In genomic region chr1:59574085-59574484, GRCh38 we compare ENCODE assay signal across 20 cellular contexts.
DNase-seq lines count a peak whose midpoint lies in the region; ATAC-seq and TF ChIP-seq lines count a peak whose summit lies in the region.
"Had no signal": no experiment of that assay in that cellular context is flagged by ENCODE, and none has a peak within 500 bp of the region (broad histone marks: within the 10 kb centered on the region; RNA-seq: fewer than 3 reads in every experiment).

No MANE protein-coding gene starts in this region.

- H3K4me1 ChIP-seq in adipocyte (ENCODE audit: control insufficient read depth, insufficient read depth, low read length), result peaks cover 8% of the 10 kb centered on the region
- H3K4me1 ChIP-seq: tibial artery had no signal

- no peaks in the 10 kb centered on the region for H3K27me3 Mint-ChIP-seq in chondrocyte (ENCODE audit: low read depth)

- H3K4me3 ChIP-seq in HFF-Myc (replicated peaks; ENCODE audit: low read depth, low read length) (no peak overlapping the region), adipocyte (ENCODE audit: low read length) (no peak overlapping the region), fibroblast of villous mesenchyme (ENCODE audit: low read depth, low read length) (no peak overlapping the region)
- H3K4me3 ChIP-seq: BLaER1, tibial artery had no signal

- H3K36me3 Mint-ChIP-seq in chondrocyte (ENCODE audit: low read depth), result peaks cover 6% of the 10 kb centered on the region

- no peak overlapping the region for H3K27ac Mint-ChIP-seq in chondrocyte (ENCODE audit: unreplicated experiment)
- H3K27ac Mint-ChIP-seq: activated CD4-positive, alpha-beta memory T cell treated with anti-CD3 and anti-CD28 coated beads, Interleukin-2, amount 10 ng/mL, durations not matched to agents 7 days and 5 days; activated naive CD4-positive, alpha-beta T cell treated with anti-CD3 and anti-CD28 coated beads, Interleukin-2, amount 50 U/mL, for 72 hours had no signal

- no peaks in the 10 kb centered on the region for H3K36me3 ChIP-seq in adipocyte (ENCODE audit: control insufficient read depth, insufficient read depth, low read length, severe bottlenecking)
- H3K36me3 ChIP-seq: BLaER1, tibial artery, WERI-Rb-1 had no signal

- H3K9ac ChIP-seq in adipocyte (ENCODE audit: low read length), result no peak overlapping the region
- H3K9ac ChIP-seq: BLaER1 had no signal

- peak; percentile 42 for TF ChIP-seq CTCF in HFF-Myc (IDR thresholded peaks at IDR 0.05; ENCODE audit: low read depth, low read length, missing control alignments)
- no peak for TF ChIP-seq CTCF in fibroblast of villous mesenchyme (IDR thresholded peaks at IDR 0.05; ENCODE audit: insufficient read depth, low read depth, low read length)
- TF ChIP-seq CTCF in chondrocyte (IDR thresholded peaks at IDR 0.05), result no peak

- H3K4me1 Mint-ChIP-seq in chondrocyte (ENCODE audit: low read depth), result peaks cover 11% of the 10 kb centered on the region

- peaks cover 10% of the 10 kb centered on the region for H3K9me3 Mint-ChIP-seq in chondrocyte (ENCODE audit: low read depth)

- intact Hi-C loops in posterior cingulate gyrus (cut with DNase I), result no loop called here

- no peaks in the 10 kb centered on the region for H3K9me3 ChIP-seq in adipocyte (ENCODE audit: control insufficient read depth, low read length)
- H3K9me3 ChIP-seq: BLaER1 had no signal

- DNase-seq in AG20443 (ENCODE audit: low spot score) (peak; percentile 56), HFF-Myc (ENCODE audit: extremely low read depth, low read depth) (peak; percentile 92), adipocyte (ENCODE audit: low read depth) (peak; percentile 33), fibroblast of villous mesenchyme (ENCODE audit: low read depth) (peak; percentile 38), chondrocyte (ENCODE audit: low spot score) (no peak), SKM-1 (lab: John Stamatoyannopoulos, UW; ENCODE audit: unreplicated experiment) (no peak), posterior cingulate gyrus (no peak)
- DNase-seq: activated CD4-positive, alpha-beta memory T cell treated with anti-CD3 and anti-CD28 coated beads, Interleukin-2, amount 10 ng/mL, durations not matched to agents 7 days and 5 days; activated T-cell treated with anti-CD3 and anti-CD28 coated beads, Interleukin-2, amount 50 U/mL, for 48 hours; caudate nucleus; effector CD4-positive, alpha-beta T cell; foreskin melanocyte; left ventricle myocardium superior; NCI-H2107; small intestine; tibial artery; WERI-Rb-1 had no signal

- ATAC-seq in HG03135 (IDR thresholded peaks at IDR 0.05; ENCODE audit: unreplicated experiment), result no peak
- ATAC-seq: activated naive CD4-positive, alpha-beta T cell treated with anti-CD3 and anti-CD28 coated beads, Interleukin-2, amount 50 U/mL, for 72 hours; left ventricle myocardium superior had no signal

- H3K4me3 Mint-ChIP-seq in chondrocyte (ENCODE audit: unreplicated experiment), result no peak overlapping the region
- H3K4me3 Mint-ChIP-seq: activated CD4-positive, alpha-beta memory T cell treated with anti-CD3 and anti-CD28 coated beads, Interleukin-2, amount 10 ng/mL, durations not matched to agents 7 days and 5 days had no signal

- H3K27me3 ChIP-seq in adipocyte (replicated peaks; ENCODE audit: control insufficient read depth, insufficient read depth, low read length), result no peaks in the 10 kb centered on the region
- H3K27me3 ChIP-seq: BLaER1, tibial artery had no signal

Comparison
In these comparisons a context has a peak if more than half of its experiments do, and no peak if none do; other contexts are left out.
1. DNase-seq: peak in AG20443 (single experiment), HFF-Myc (single experiment), adipocyte (single experiment) and fibroblast of villous mesenchyme (single experiment); none in chondrocyte (single experiment), SKM-1 (single experiment) and posterior cingulate gyrus (0 of 10).